Comparison of ENCODE assay signal across 19 cellular contexts in genomic region chr20:18543216-18543615, GRCh38.
"Had no signal": no experiment of that assay in that cellular context is flagged by ENCODE, and none has a peak within 500 bp of the region (broad histone marks: within the 10 kb centered on the region; RNA-seq: fewer than 3 reads in every experiment).

No MANE protein-coding gene starts in this region.

- H3K27ac ChIP-seq: brain microvascular endothelial cell, lower lobe of right lung, neural progenitor cell, parathyroid adenoma, SJCRH30, testis, upper lobe of right lung had no signal

- H3K4me3 ChIP-seq: lower lobe of right lung, neural progenitor cell, SJCRH30, testis, upper lobe of right lung had no signal

- H3K36me3 ChIP-seq: neural progenitor cell had no signal

- H3K9me3 ChIP-seq: lower lobe of right lung, SJCRH30, testis, upper lobe of right lung had no signal

- H3K27me3 ChIP-seq: brain microvascular endothelial cell, neural progenitor cell, SJCRH30, testis, upper lobe of right lung had no signal

- FAIRE-seq: frontal cortex had no signal

- H3K9ac ChIP-seq: neural progenitor cell, parathyroid adenoma had no signal

- DNase-seq: activated CD4-positive, alpha-beta T cell treated with anti-CD3 and anti-CD28 coated beads for 48 hours; activated CD8-positive, alpha-beta memory T cell treated with anti-CD3 and anti-CD28 coated beads, Interleukin-2, amount 50 U/mL, for 48 hours; activated naive CD4-positive, alpha-beta T cell treated with anti-CD3 and anti-CD28 coated beads, Interleukin-2, amount 50 U/mL, for 16 hours; amygdala; brain microvascular endothelial cell; cerebellar nuclear complex; effector memory CD8-positive, alpha-beta T cell; lower lobe of right lung; midbrain; SJCRH30; stimulated activated CD4-positive, alpha-beta T cell treated with anti-CD3 and anti-CD28 coated beads, Interleukin-2, amount 100 ng/mL, for 48 hours; stimulated activated naive CD4-positive, alpha-beta T cell treated with Interleukin-2 at 50 U/mL for 16 hours; T-helper 17 cell; testis; upper lobe of right lung had no signal

- H3K4me2 ChIP-seq: neural progenitor cell had no signal

- ATAC-seq: effector memory CD8-positive, alpha-beta T cell; lower lobe of right lung; T-helper 17 cell; upper lobe of right lung; WTC11 had no signal

- H2AFZ ChIP-seq: neural progenitor cell, parathyroid adenoma had no signal

- H3K4me1 ChIP-seq: lower lobe of right lung, neural progenitor cell, parathyroid adenoma, SJCRH30, testis, upper lobe of right lung had no signal

- H3K79me2 ChIP-seq: parathyroid adenoma had no signal
